Comparison of ENCODE assay signal across 1 cellular context in the genomic region with DNA sequence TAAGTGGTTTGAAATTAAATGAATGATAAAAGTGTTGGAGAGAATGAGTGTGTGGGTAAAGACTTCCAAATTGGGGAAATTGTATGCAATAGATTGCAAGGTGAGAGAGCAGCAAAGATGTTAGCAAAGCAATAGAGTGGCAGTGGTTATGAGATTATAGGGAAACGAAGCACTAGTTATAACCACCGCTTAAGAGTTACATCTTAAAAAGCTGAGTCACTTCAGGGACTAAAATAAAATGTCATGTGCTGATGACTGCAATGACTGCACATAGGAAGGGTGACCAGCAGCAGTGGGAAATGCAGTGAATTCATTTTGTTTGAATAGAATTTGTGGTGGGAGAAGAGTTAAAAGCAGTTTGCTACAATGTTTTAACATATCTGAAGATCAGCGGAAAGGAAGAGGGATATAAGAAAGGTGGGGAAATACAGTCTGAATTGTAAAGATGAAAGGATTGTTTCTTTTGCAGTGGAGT.
A peak's percentile ranks its signal among the peaks of the same experiment; 100 is the strongest.
TF ChIP-seq lines count a peak whose summit lies in the region.

No MANE protein-coding gene starts in this region.

TF ChIP-seq in K562, 482 proteins besides CTCF, POLR2A, EP300 and RAD21 (continued from another document and continues in another):
- TF ChIP-seq, protein P1, sequence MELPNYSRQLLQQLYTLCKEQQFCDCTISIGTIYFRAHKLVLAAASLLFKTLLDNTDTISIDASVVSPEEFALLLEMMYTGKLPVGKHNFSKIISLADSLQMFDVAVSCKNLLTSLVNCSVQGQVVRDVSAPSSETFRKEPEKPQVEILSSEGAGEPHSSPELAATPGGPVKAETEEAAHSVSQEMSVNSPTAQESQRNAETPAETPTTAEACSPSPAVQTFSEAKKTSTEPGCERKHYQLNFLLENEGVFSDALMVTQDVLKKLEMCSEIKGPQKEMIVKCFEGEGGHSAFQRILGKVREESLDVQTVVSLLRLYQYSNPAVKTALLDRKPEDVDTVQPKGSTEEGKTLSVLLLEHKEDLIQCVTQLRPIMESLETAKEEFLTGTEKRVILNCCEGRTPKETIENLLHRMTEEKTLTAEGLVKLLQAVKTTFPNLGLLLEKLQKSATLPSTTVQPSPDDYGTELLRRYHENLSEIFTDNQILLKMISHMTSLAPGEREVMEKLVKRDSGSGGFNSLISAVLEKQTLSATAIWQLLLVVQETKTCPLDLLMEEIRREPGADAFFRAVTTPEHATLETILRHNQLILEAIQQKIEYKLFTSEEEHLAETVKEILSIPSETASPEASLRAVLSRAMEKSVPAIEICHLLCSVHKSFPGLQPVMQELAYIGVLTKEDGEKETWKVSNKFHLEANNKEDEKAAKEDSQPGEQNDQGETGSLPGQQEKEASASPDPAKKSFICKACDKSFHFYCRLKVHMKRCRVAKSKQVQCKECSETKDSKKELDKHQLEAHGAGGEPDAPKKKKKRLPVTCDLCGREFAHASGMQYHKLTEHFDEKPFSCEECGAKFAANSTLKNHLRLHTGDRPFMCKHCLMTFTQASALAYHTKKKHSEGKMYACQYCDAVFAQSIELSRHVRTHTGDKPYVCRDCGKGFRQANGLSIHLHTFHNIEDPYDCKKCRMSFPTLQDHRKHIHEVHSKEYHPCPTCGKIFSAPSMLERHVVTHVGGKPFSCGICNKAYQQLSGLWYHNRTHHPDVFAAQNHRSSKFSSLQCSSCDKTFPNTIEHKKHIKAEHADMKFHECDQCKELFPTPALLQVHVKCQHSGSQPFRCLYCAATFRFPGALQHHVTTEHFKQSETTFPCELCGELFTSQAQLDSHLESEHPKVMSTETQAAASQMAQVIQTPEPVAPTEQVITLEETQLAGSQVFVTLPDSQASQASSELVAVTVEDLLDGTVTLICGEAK (IDR thresholded peaks at IDR 0.05): peak; percentile 54; the same call in 1 of the 2 replicates
- TF ChIP-seq, protein P1 (CRISPR knock-in tag; IDR thresholded peaks at IDR 0.05): no peak
- TF ChIP-seq, protein P2, sequence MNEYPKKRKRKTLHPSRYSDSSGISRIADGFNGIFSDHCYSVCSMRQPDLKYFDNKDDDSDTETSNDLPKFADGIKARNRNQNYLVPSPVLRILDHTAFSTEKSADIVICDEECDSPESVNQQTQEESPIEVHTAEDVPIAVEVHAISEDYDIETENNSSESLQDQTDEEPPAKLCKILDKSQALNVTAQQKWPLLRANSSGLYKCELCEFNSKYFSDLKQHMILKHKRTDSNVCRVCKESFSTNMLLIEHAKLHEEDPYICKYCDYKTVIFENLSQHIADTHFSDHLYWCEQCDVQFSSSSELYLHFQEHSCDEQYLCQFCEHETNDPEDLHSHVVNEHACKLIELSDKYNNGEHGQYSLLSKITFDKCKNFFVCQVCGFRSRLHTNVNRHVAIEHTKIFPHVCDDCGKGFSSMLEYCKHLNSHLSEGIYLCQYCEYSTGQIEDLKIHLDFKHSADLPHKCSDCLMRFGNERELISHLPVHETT (CRISPR knock-in tag; conservative IDR thresholded peaks at IDR 0.05 in 1 of 2, IDR thresholded peaks at IDR 0.05 in 1 of 2): no peak
- TF ChIP-seq FOXJ3 (CRISPR knock-in tag; IDR thresholded peaks at IDR 0.05) (no peak), RBFOX2 (IDR thresholded peaks at IDR 0.05; ENCODE audit: low read depth, low read length) (no peak), COPS2 (conservative IDR thresholded peaks at IDR 0.05) (no peak), ZNF12 (CRISPR knock-in tag; IDR thresholded peaks at IDR 0.05) (no peak), NR3C1 (CRISPR knock-in tag; IDR thresholded peaks at IDR 0.05) (no peak), ZNF143 (CRISPR knock-in tag; IDR thresholded peaks at IDR 0.05) (no peak), PML (IDR thresholded peaks at IDR 0.05; ENCODE audit: low read length) (no peak), BRD9 (IDR thresholded peaks at IDR 0.05; ENCODE audit: low read depth, partially characterized antibody) (peak; percentile 96), NFATC3 (IDR thresholded peaks at IDR 0.05) (no peak), MTA2 (IDR thresholded peaks at IDR 0.05; ENCODE audit: low read depth) (0 out of 2 replicates have a peak, but pooled peaks have one; percentile 34), HNRNPUL1 (IDR thresholded peaks at IDR 0.05; ENCODE audit: low read length) (no peak), NR1H2 (CRISPR knock-in tag; IDR thresholded peaks at IDR 0.05) (no peak), PTBP1 (IDR thresholded peaks at IDR 0.05; ENCODE audit: low read depth, low read length) (no peak), LCOR (CRISPR knock-in tag; IDR thresholded peaks at IDR 0.05) (0 out of 2 replicates have a peak, but pooled peaks have one; percentile 38), NFIC (IDR thresholded peaks at IDR 0.05) (no peak), SMARCA4 (IDR thresholded peaks at IDR 0.05) (peak; percentile 77; the same call in 1 of the 2 replicates), KLF6 (CRISPR knock-in tag; IDR thresholded peaks at IDR 0.05; ENCODE audit: borderline replicate concordance) (0 out of 2 replicates have a peak, but pooled peaks have one; percentile 30), GATAD2B (IDR thresholded peaks at IDR 0.05; ENCODE audit: borderline replicate concordance) (no peak), RBBP5 (IDR thresholded peaks at IDR 0.05; ENCODE audit: borderline replicate concordance, insufficient read depth, low read length, poor library complexity, severe bottlenecking) (no peak), BHLHE40 (IDR thresholded peaks at IDR 0.05; ENCODE audit: low read length) (peak; percentile 83), ZNF174 (CRISPR knock-in tag; IDR thresholded peaks at IDR 0.05) (no peak), ZKSCAN8 (CRISPR knock-in tag; IDR thresholded peaks at IDR 0.05) (no peak), ZNF133 (CRISPR knock-in tag; IDR thresholded peaks at IDR 0.05) (no peak), CBX8 (IDR thresholded peaks at IDR 0.05; ENCODE audit: borderline replicate concordance, extremely low read depth, low read depth, low read length, poor library complexity, severe bottlenecking) (no peak), ZNF24 (IDR thresholded peaks at IDR 0.05) (peak; percentile 17; the same call in 1 of the 2 replicates), ZNF316 (IDR thresholded peaks at IDR 0.05) (peak; percentile 97)
- TF ChIP-seq, protein P3, sequence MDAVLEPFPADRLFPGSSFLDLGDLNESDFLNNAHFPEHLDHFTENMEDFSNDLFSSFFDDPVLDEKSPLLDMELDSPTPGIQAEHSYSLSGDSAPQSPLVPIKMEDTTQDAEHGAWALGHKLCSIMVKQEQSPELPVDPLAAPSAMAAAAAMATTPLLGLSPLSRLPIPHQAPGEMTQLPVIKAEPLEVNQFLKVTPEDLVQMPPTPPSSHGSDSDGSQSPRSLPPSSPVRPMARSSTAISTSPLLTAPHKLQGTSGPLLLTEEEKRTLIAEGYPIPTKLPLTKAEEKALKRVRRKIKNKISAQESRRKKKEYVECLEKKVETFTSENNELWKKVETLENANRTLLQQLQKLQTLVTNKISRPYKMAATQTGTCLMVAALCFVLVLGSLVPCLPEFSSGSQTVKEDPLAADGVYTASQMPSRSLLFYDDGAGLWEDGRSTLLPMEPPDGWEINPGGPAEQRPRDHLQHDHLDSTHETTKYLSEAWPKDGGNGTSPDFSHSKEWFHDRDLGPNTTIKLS (IDR thresholded peaks at IDR 0.05; ENCODE audit: borderline replicate concordance, low read depth): no peak
- TF ChIP-seq, protein P4, sequence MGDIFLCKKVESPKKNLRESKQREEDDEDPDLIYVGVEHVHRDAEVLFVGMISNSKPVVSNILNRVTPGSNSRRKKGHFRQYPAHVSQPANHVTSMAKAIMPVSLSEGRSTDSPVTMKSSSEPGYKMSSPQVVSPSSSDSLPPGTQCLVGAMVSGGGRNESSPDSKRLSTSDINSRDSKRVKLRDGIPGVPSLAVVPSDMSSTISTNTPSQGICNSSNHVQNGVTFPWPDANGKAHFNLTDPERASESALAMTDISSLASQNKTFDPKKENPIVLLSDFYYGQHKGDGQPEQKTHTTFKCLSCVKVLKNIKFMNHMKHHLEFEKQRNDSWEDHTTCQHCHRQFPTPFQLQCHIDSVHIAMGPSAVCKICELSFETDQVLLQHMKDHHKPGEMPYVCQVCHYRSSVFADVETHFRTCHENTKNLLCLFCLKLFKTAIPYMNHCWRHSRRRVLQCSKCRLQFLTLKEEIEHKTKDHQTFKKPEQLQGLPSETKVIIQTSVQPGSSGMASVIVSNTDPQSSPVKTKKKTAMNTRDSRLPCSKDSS (IDR thresholded peaks at IDR 0.05; ENCODE audit: low read depth, partially characterized antibody): no peak
- TF ChIP-seq, protein P5, sequence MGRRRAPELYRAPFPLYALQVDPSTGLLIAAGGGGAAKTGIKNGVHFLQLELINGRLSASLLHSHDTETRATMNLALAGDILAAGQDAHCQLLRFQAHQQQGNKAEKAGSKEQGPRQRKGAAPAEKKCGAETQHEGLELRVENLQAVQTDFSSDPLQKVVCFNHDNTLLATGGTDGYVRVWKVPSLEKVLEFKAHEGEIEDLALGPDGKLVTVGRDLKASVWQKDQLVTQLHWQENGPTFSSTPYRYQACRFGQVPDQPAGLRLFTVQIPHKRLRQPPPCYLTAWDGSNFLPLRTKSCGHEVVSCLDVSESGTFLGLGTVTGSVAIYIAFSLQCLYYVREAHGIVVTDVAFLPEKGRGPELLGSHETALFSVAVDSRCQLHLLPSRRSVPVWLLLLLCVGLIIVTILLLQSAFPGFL (CRISPR knock-in tag; IDR thresholded peaks at IDR 0.05): no peak
- TF ChIP-seq, protein P6, sequence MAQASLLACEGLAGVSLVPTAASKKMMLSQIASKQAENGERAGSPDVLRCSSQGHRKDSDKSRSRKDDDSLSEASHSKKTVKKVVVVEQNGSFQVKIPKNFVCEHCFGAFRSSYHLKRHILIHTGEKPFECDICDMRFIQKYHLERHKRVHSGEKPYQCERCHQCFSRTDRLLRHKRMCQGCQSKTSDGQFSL (CRISPR knock-in tag; IDR thresholded peaks at IDR 0.05): no peak
- TF ChIP-seq, protein P6 (tag; IDR thresholded peaks at IDR 0.05): no peak
- TF ChIP-seq, protein P7, sequence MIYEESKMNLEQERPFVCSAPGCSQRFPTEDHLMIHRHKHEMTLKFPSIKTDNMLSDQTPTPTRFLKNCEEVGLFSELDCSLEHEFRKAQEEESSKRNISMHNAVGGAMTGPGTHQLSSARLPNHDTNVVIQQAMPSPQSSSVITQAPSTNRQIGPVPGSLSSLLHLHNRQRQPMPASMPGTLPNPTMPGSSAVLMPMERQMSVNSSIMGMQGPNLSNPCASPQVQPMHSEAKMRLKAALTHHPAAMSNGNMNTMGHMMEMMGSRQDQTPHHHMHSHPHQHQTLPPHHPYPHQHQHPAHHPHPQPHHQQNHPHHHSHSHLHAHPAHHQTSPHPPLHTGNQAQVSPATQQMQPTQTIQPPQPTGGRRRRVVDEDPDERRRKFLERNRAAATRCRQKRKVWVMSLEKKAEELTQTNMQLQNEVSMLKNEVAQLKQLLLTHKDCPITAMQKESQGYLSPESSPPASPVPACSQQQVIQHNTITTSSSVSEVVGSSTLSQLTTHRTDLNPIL (CRISPR knock-in tag; IDR thresholded peaks at IDR 0.05): no peak
- TF ChIP-seq, protein P8, sequence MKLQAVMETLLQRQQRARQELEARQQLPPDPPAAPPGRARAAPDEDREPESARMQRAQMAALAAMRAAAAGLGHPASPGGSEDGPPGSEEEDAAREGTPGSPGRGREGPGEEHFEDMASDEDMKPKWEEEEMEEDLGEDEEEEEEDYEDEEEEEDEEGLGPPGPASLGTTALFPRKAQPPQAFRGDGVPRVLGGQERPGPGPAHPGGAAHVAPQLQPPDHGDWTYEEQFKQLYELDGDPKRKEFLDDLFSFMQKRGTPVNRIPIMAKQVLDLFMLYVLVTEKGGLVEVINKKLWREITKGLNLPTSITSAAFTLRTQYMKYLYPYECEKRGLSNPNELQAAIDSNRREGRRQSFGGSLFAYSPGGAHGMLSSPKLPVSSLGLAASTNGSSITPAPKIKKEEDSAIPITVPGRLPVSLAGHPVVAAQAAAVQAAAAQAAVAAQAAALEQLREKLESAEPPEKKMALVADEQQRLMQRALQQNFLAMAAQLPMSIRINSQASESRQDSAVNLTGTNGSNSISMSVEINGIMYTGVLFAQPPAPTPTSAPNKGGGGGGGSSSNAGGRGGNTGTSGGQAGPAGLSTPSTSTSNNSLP (IDR thresholded peaks at IDR 0.05; ENCODE audit: borderline replicate concordance, low read depth, low read length): no peak
- TF ChIP-seq, protein P9, sequence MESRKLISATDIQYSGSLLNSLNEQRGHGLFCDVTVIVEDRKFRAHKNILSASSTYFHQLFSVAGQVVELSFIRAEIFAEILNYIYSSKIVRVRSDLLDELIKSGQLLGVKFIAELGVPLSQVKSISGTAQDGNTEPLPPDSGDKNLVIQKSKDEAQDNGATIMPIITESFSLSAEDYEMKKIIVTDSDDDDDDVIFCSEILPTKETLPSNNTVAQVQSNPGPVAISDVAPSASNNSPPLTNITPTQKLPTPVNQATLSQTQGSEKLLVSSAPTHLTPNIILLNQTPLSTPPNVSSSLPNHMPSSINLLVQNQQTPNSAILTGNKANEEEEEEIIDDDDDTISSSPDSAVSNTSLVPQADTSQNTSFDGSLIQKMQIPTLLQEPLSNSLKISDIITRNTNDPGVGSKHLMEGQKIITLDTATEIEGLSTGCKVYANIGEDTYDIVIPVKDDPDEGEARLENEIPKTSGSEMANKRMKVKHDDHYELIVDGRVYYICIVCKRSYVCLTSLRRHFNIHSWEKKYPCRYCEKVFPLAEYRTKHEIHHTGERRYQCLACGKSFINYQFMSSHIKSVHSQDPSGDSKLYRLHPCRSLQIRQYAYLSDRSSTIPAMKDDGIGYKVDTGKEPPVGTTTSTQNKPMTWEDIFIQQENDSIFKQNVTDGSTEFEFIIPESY (CRISPR knock-in tag; IDR thresholded peaks at IDR 0.05): no peak
- TF ChIP-seq, protein P10, sequence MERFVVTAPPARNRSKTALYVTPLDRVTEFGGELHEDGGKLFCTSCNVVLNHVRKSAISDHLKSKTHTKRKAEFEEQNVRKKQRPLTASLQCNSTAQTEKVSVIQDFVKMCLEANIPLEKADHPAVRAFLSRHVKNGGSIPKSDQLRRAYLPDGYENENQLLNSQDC (CRISPR knock-in tag; IDR thresholded peaks at IDR 0.05): no peak
